7 cellular contexts compared by ENCODE assay signal in genomic region chr15:92082217-92082843, GRCh38.
DNase-seq lines count a peak whose midpoint lies in the region; ATAC-seq and TF ChIP-seq lines count a peak whose summit lies in the region.

No MANE protein-coding gene starts in this region.

- no peak overlapping the region for H3K4me3 Mint-ChIP-seq in nephron progenitor cell

- no peak for TF ChIP-seq EP300 in upper lobe of left lung (IDR thresholded peaks at IDR 0.05)

- H3K27ac ChIP-seq in upper lobe of left lung = no peak overlapping the region

- no peak overlapping the region for H3K4me3 ChIP-seq in GM12864 (ENCODE audit: low read depth, low read length)
- H3K4me3 ChIP-seq in upper lobe of left lung = no peak overlapping the region

- no peak overlapping the region for H3K27ac Mint-ChIP-seq in nephron progenitor cell

- ATAC-seq in HG03060 (IDR thresholded peaks at IDR 0.05; ENCODE audit: low read depth, unreplicated experiment) (peak; percentile 36), upper lobe of left lung (ENCODE audit: low FRiP score in 2 of 2) (peak; percentile 56 to 86)

- no peaks in the 10 kb centered on the region for H3K9me3 Mint-ChIP-seq in nephron progenitor cell

- no peaks in the 10 kb centered on the region for H3K9me3 ChIP-seq in upper lobe of left lung

- peaks cover 1% of the 10 kb centered on the region for H3K4me1 Mint-ChIP-seq in nephron progenitor cell

- H3K27me3 ChIP-seq in upper lobe of left lung = no peaks in the 10 kb centered on the region

- no peaks in the 10 kb centered on the region for H3K36me3 ChIP-seq in upper lobe of left lung

- H3K36me3 Mint-ChIP-seq in nephron progenitor cell (ENCODE audit: low read depth) = no peaks in the 10 kb centered on the region

- peak; percentile 88 for TF ChIP-seq CTCF in GM12864 (IDR thresholded peaks at IDR 0.05; ENCODE audit: low read depth, low read length, missing control alignments)
- peak; percentile 83 for TF ChIP-seq CTCF in nephron progenitor cell (IDR thresholded peaks at IDR 0.05)
- peak; percentile 57 to 82 (median 74) for TF ChIP-seq CTCF in upper lobe of left lung (IDR thresholded peaks at IDR 0.05)

- 22 to 23% methylated on average over 9 of the region's 9 CpGs for WGBS in upper lobe of left lung, 2 donors

- H3K4me1 ChIP-seq in upper lobe of left lung = peaks cover 6 to 10% (median 7%) of the 10 kb centered on the region in 4 donors

- H3K27me3 Mint-ChIP-seq in nephron progenitor cell (ENCODE audit: low read depth, poor library complexity) = peaks cover 7% of the 10 kb centered on the region

- no peak for TF ChIP-seq POLR2A in upper lobe of left lung (IDR thresholded peaks at IDR 0.05)

- no peak for DNase-seq in GM12864 (ENCODE audit: low read depth)
- peak; percentile 83 for DNase-seq in NCI-H82 (lab: John Stamatoyannopoulos, UW)
- DNase-seq in activated T-cell treated with anti-CD3 and anti-CD28 coated beads for 1 hour (ENCODE audit: low read depth) = peak; percentile 25
- peak; percentile 67 for DNase-seq in fibroblast of gingiva (ENCODE audit: low read depth)
- DNase-seq in nephron progenitor cell = peak; percentile 80
- DNase-seq in upper lobe of left lung = peak in 1 of 2 donors; percentile 56
